Comparison of ENCODE assay signal across 7 cellular contexts in genomic region chr12:14696-15095, GRCh38. TPM values are rescaled to one million over a fixed set of nuclear protein-coding genes. Genes with fewer than 3 reads are reported as not detected.
"Had no signal": no experiment of that assay in that cellular context is flagged by ENCODE, and none has a peak within 500 bp of the region (broad histone marks: within the 10 kb centered on the region; RNA-seq: fewer than 3 reads in every experiment).

No MANE protein-coding gene starts in this region.

RNA-seq across cellular contexts. Expression of gene IQSEC3, which starts 51.9 kb away (rescaled TPM):
- total RNA-seq: NCI-H460, OCI-LY7, PC-9, RPMI7951, SJCRH30, SJSA1, SK-MEL-5 had no signal
